ENCODE assay signal across 20 cellular contexts in genomic region chr15:33168444-33168843, GRCh38. TPM values are rescaled to one million over a fixed set of nuclear protein-coding genes. Genes with fewer than 3 reads are reported as not detected.
DNase-seq lines count a peak whose midpoint lies in the region; ATAC-seq, FAIRE-seq and TF ChIP-seq lines count a peak whose summit lies in the region.
"Had no signal": no experiment of that assay in that cellular context is flagged by ENCODE, and none has a peak within 500 bp of the region (broad histone marks: within the 10 kb centered on the region; RNA-seq: fewer than 3 reads in every experiment).

No MANE protein-coding gene starts in this region.

- ATAC-seq in GM18909 (IDR thresholded peaks at IDR 0.05; ENCODE audit: poor library complexity, unreplicated experiment) = peak; percentile 71
- peak; percentile 72 for ATAC-seq in GM19463 (IDR thresholded peaks at IDR 0.05; ENCODE audit: unreplicated experiment)
- peak; percentile 38 for ATAC-seq in HG03442 (IDR thresholded peaks at IDR 0.05; ENCODE audit: unreplicated experiment)
- no peak for ATAC-seq in HG03342 (IDR thresholded peaks at IDR 0.05; ENCODE audit: unreplicated experiment)
- ATAC-seq: HCT116, T-helper 17 cell had no signal

- DNase-seq in GM12892 (ENCODE audit: insufficient read length) (no peak), NCI-H1930 (lab: John Stamatoyannopoulos, UW) (no peak), DMS53 treated with DMSO at 0.1 percent for 48 hours (lab: John Stamatoyannopoulos, UW; ENCODE audit: unreplicated experiment) (no peak), medulla oblongata (ENCODE audit: extremely low spot score) (no peak)
- DNase-seq: 8988T; DMS 273 treated with DMSO at 0.1 percent for 48 hours; GOT3; MM.1S; NCI-H1092 treated with DMSO at 0.1 percent for 48 hours; NCI-H146; NCI-H2081 treated with DMSO at 0.1 percent for 48 hours; NK-92 treated with Interleukin-12 subunit alpha and Interleukin-12 subunit beta, amount 100 ng/mL, for 24 hours; Peyer's patch; T-helper 17 cell had no signal

- peak; percentile 21 for FAIRE-seq in GM12892 (lab: Jason Lieb, UNC)
- FAIRE-seq: G401.6 had no signal

- TF ChIP-seq POLR2A in GM12892 (IDR thresholded peaks at IDR 0.05; ENCODE audit: low read depth, low read length) = no peak

RNA-seq across cellular contexts. Expression of gene FMN1, which starts 26.1 kb away (rescaled TPM):
- polyA plus RNA-seq in GM12892 (2012; ENCODE audit: missing spikeins) = not detected
